Comparison of ENCODE assay signal across 9 cellular contexts in the genomic region with DNA sequence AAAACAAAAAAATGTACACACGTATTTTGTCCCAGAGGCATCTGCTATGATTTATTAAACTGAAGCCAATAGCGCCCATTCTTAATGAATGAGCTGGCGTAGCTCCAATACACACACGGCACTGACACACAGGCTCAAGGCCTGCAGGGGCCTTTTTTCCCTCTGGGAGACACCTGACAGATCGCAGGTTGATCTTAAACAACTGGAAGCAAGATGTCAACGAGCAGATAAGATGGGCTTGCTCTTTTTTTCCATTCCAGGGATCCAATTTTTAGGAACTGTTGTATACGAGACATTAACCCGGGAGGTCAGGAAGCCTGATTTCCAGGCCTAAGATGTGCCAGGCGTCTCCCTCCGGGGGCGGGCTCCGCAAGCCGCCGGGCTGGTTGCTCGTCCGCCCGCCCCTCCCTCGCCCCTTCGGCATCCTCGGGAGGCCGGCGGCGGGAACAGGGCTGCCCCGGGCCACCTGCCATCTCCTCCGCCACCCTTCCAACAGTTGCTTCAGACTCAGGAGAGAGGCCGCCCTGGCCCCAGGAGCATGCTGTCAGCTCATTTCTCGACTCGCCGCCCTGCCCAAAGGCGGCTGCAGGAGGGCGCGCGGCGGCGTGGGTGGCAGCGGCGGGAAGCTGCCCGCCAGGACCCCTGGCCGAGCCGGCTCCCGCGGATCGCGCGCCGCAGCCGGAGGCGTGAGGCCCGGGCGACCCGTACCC. TPM values are rescaled to one million over a fixed set of nuclear protein-coding genes. Genes with fewer than 3 reads are reported as not detected.
DNase-seq lines count a peak whose midpoint lies in the region; ATAC-seq and TF ChIP-seq lines count a peak whose summit lies in the region.
"Had no signal": no experiment of that assay in that cellular context is flagged by ENCODE, and none has a peak within 500 bp of the region (broad histone marks: within the 10 kb centered on the region; RNA-seq: fewer than 3 reads in every experiment).

No MANE protein-coding gene starts in this region.

- H3K4me1 Mint-ChIP-seq in HFFc6 (ENCODE audit: low read depth), result peaks cover 16% of the 10 kb centered on the region

- no peaks in the 10 kb centered on the region for H3K27me3 Mint-ChIP-seq in HFFc6 (ENCODE audit: insufficient read depth)

- H3K27ac Mint-ChIP-seq in HFFc6, result peak overlapping the region; percentile 56

- TF ChIP-seq CTCF in GM12865 (IDR thresholded peaks at IDR 0.05; ENCODE audit: insufficient read depth, low read depth, low read length, missing control alignments) (no peak), HFFc6 (IDR thresholded peaks at IDR 0.05) (no peak), right lobe of liver (IDR thresholded peaks at IDR 0.05) (peak in 1 of 4 donors; percentile 6)

- no peaks in the 10 kb centered on the region for H3K9me3 Mint-ChIP-seq in HFFc6

- no peaks in the 10 kb centered on the region for H3K27me3 ChIP-seq in right lobe of liver

- H3K36me3 ChIP-seq in right lobe of liver, result no peaks in the 10 kb centered on the region

- DNase-seq in GM12865 (ENCODE audit: low read depth), result peak; percentile 38
- no peak for DNase-seq in HFFc6
- peak; percentile 56 for DNase-seq in NCI-H1092 (lab: John Stamatoyannopoulos, UW)
- DNase-seq in UCSD-AML1 (lab: John Stamatoyannopoulos, UW; ENCODE audit: unreplicated experiment), result peak; percentile 33
- peak; percentile 22 for DNase-seq in cerebellar cortex (ENCODE audit: low spot score)
- DNase-seq in right lobe of liver, result peak; percentile 39 to 64 (median 52)
- DNase-seq in stimulated activated CD8-positive, alpha-beta memory T cell treated with anti-CD3 and anti-CD28 coated beads, Interleukin-12 subunit alpha, Interleukin-12 subunit beta, amount 100 ng/mL, for 24 hours (ENCODE audit: extremely low read depth), result peak; percentile 2
- no peak for DNase-seq in islet precursor cell

- H3K4me3 Mint-ChIP-seq in HFFc6, result peak overlapping the region; percentile 91; the same call in 1 of the 2 replicates

- no peaks in the 10 kb centered on the region for H3K9me3 ChIP-seq in right lobe of liver

- H3K36me3 Mint-ChIP-seq in HFFc6 (ENCODE audit: low read depth), result peaks cover 7% of the 10 kb centered on the region

- intact Hi-C loops in right lobe of liver (cut with DNase I), result no loop called here

- peaks cover 0 to 12% (median 5%) of the 10 kb centered on the region in 4 donors for H3K4me1 ChIP-seq in right lobe of liver

- ATAC-seq in right lobe of liver, result peak in 2 of 4 donors; percentile 2 to 5

- H3K27ac ChIP-seq in right lobe of liver, result peak overlapping the region in 2 of 3 donors; percentile 14 to 20
- H3K27ac ChIP-seq: epithelial cell of prostate had no signal

- TF ChIP-seq POLR2A in right lobe of liver (IDR thresholded peaks at IDR 0.05), result no peak

- WGBS in right lobe of liver (ENCODE audit: insufficient coverage, low coverage, low lambda C conversion rate, missing lambda C conversion rate), result 4% methylated on average over 13 of the region's 51 CpGs

- peak overlapping the region; percentile 80 for H3K4me3 ChIP-seq in GM12865 (ENCODE audit: low read depth, low read length)
- H3K4me3 ChIP-seq in right lobe of liver, result peak overlapping the region; percentile 63 to 78 (median 63)

RNA-seq across cellular contexts. Expression of a gene that starts 0.7 kb away (rescaled TPM):
- 10 to 100 TPM; 10.7 to 14.4 (median 12.4) TPM for total RNA-seq in HFFc6 (2021; fragmentation: NEBNext Ultra II Directional; extraction: Animal tissue kit (Norgen Biotek cat#: 25700))
- 10 to 100 TPM in 1 of 6 experiments, 1 to 10 TPM in 5; 5.3 to 10.7 (median 6.2) TPM for total RNA-seq in right lobe of liver

RNA-seq across cellular contexts. Expression of a gene that starts 1.0 kb away (rescaled TPM):
- 10 to 100 TPM; 20.0 to 26.8 (median 22.1) TPM for total RNA-seq in HFFc6 (2021; fragmentation: NEBNext Ultra II Directional; extraction: Animal tissue kit (Norgen Biotek cat#: 25700))
- total RNA-seq in right lobe of liver, result 10 to 100 TPM in 5 of 6 experiments, 1 to 10 TPM in 1; 9.2 to 18.7 (median 13.4) TPM

Comparison
In these comparisons a context has a peak if more than half of its experiments do, and no peak if none do; other contexts are left out.
1. DNase-seq: peak in GM12865 (single experiment), NCI-H1092 (single experiment), UCSD-AML1 (single experiment), cerebellar cortex (single experiment), right lobe of liver (3 of 3) and stimulated activated CD8-positive, alpha-beta memory T cell treated with anti-CD3 and anti-CD28 coated beads, Interleukin-12 subunit alpha, Interleukin-12 subunit beta, amount 100 ng/mL, for 24 hours (single experiment); none in HFFc6 (single experiment) and islet precursor cell (single experiment).